Comparison of ENCODE assay signal across 25 cellular contexts in genomic region chr1:231860221-231861088, GRCh38.
"Had no signal": no experiment of that assay in that cellular context is flagged by ENCODE, and none has a peak within 500 bp of the region (broad histone marks: within the 10 kb centered on the region; RNA-seq: fewer than 3 reads in every experiment).

No MANE protein-coding gene starts in this region.

- DNase-seq: activated B cell treated with CpG ODN at 0.5 μM for 24 hours; activated CD4-positive, alpha-beta memory T cell treated with anti-CD3 and anti-CD28 coated beads for 36 hours; activated CD4-positive, alpha-beta T cell treated with anti-CD3 and anti-CD28 coated beads, Interleukin-2, amount 10 ng/mL, durations not matched to agents 7 days and 5 days; activated CD8-positive, alpha-beta memory T cell treated with anti-CD3 and anti-CD28 coated beads for 24 hours; activated effector memory CD4-positive, alpha-beta T cell treated with anti-CD3 and anti-CD28 coated beads, Interleukin-2, amount 50 U/mL, for 16 hours; activated naive CD4-positive, alpha-beta T cell treated with Interleukin-2 at 50 U/mL for 16 hours; activated naive CD8-positive, alpha-beta T cell treated with anti-CD3 and anti-CD28 coated beads, Interleukin-2, amount 50 U/mL, for 24 hours; activated T-cell treated with anti-CD3 and anti-CD28 coated beads, Interleukin-2, amount 50 U/mL, for 4 hours; amniotic stem cell; NCI-H1092; NCI-H1417; NCI-H1930; NCI-H2171 treated with DMSO at 0.1 percent for 48 hours; NCI-H345; NCI-H510A; NCI-H69; PC-3; SHP77; T-helper 2 cell; T1000 had no signal

- H3K4me1 ChIP-seq: ascending aorta had no signal

- FAIRE-seq: RCC 7860 had no signal

- ATAC-seq: activated naive CD4-positive, alpha-beta T cell treated with anti-CD3 and anti-CD28 coated beads, Interleukin-2, amount 50 U/mL, for 72 hours; activated naive CD8-positive, alpha-beta T cell treated with anti-CD3 and anti-CD28 coated beads, Interleukin-2, amount 50 U/mL, for 24 hours; activated T-cell treated with anti-CD3 and anti-CD28 coated beads, Interleukin-2, amount 50 U/mL, for 4 hours; PC-3 had no signal

- H3K9me3 ChIP-seq: ascending aorta had no signal

- H3K27ac Mint-ChIP-seq: activated B cell treated with CpG ODN at 0.5 μM for 24 hours; activated CD4-positive, alpha-beta memory T cell treated with anti-CD3 and anti-CD28 coated beads for 36 hours; activated CD4-positive, alpha-beta T cell treated with anti-CD3 and anti-CD28 coated beads, Interleukin-2, amount 10 ng/mL, durations not matched to agents 7 days and 5 days; activated naive CD4-positive, alpha-beta T cell treated with anti-CD3 and anti-CD28 coated beads, Interleukin-2, amount 50 U/mL, for 72 hours; activated naive CD8-positive, alpha-beta T cell treated with anti-CD3 and anti-CD28 coated beads, Interleukin-2, amount 50 U/mL, for 24 hours had no signal

- H3K4me1 Mint-ChIP-seq: activated B cell treated with CpG ODN at 0.5 μM for 24 hours; activated CD4-positive, alpha-beta T cell treated with anti-CD3 and anti-CD28 coated beads, Interleukin-2, amount 10 ng/mL, durations not matched to agents 7 days and 5 days had no signal

- H3K4me3 Mint-ChIP-seq: activated B cell treated with CpG ODN at 0.5 μM for 24 hours; activated CD4-positive, alpha-beta memory T cell treated with anti-CD3 and anti-CD28 coated beads for 36 hours; activated CD4-positive, alpha-beta T cell treated with anti-CD3 and anti-CD28 coated beads, Interleukin-2, amount 10 ng/mL, durations not matched to agents 7 days and 5 days; activated naive CD8-positive, alpha-beta T cell treated with anti-CD3 and anti-CD28 coated beads, Interleukin-2, amount 50 U/mL, for 24 hours; activated T-cell treated with anti-CD3 and anti-CD28 coated beads, Interleukin-2, amount 50 U/mL, for 4 hours; brain had no signal

- H3K9me3 Mint-ChIP-seq: activated B cell treated with CpG ODN at 0.5 μM for 24 hours; activated CD4-positive, alpha-beta memory T cell treated with anti-CD3 and anti-CD28 coated beads for 36 hours; activated CD4-positive, alpha-beta T cell treated with anti-CD3 and anti-CD28 coated beads, Interleukin-2, amount 10 ng/mL, durations not matched to agents 7 days and 5 days; activated naive CD4-positive, alpha-beta T cell treated with anti-CD3 and anti-CD28 coated beads, Interleukin-2, amount 50 U/mL, for 72 hours; activated naive CD8-positive, alpha-beta T cell treated with anti-CD3 and anti-CD28 coated beads, Interleukin-2, amount 50 U/mL, for 24 hours; activated T-cell treated with anti-CD3 and anti-CD28 coated beads, Interleukin-2, amount 50 U/mL, for 4 hours; brain had no signal

- H3K36me3 ChIP-seq: ascending aorta had no signal

- H3K27me3 Mint-ChIP-seq: activated B cell treated with CpG ODN at 0.5 μM for 24 hours; activated CD4-positive, alpha-beta memory T cell treated with anti-CD3 and anti-CD28 coated beads for 36 hours; activated CD4-positive, alpha-beta T cell treated with anti-CD3 and anti-CD28 coated beads, Interleukin-2, amount 10 ng/mL, durations not matched to agents 7 days and 5 days; activated naive CD8-positive, alpha-beta T cell treated with anti-CD3 and anti-CD28 coated beads, Interleukin-2, amount 50 U/mL, for 24 hours; brain had no signal

- H3K27ac ChIP-seq: ascending aorta, KMS-11 had no signal

- H3K4me3 ChIP-seq: ascending aorta had no signal

- H3K9ac ChIP-seq: KMS-11 had no signal

- H3K4me2 ChIP-seq: KMS-11 had no signal

- H3K36me3 Mint-ChIP-seq: activated CD4-positive, alpha-beta memory T cell treated with anti-CD3 and anti-CD28 coated beads for 36 hours; activated naive CD4-positive, alpha-beta T cell treated with anti-CD3 and anti-CD28 coated beads, Interleukin-2, amount 50 U/mL, for 72 hours; brain had no signal

- H3K27me3 ChIP-seq: ascending aorta had no signal
